In genomic region chr1:148523205-148524144, GRCh38 we compare ENCODE assay signal across 13 cellular contexts. TPM values are rescaled to one million over a fixed set of nuclear protein-coding genes. Genes with fewer than 3 reads are reported as not detected.
DNase-seq lines count a peak whose midpoint lies in the region; ATAC-seq and TF ChIP-seq lines count a peak whose summit lies in the region.
"Not testable (repeated sequence)": the region's sequence is repeated elsewhere in the genome, so short reads cannot be mapped to it uniquely, and the experiment has no call there.
"Had no signal": no experiment of that assay in that cellular context is flagged by ENCODE, and none has a peak within 500 bp of the region (broad histone marks: within the 10 kb centered on the region; RNA-seq: fewer than 3 reads in every experiment).

No MANE protein-coding gene starts in this region.

- H3K27me3 ChIP-seq in HL-60 (ENCODE audit: insufficient read depth, poor library complexity, severe bottlenecking); foreskin keratinocyte; tibial artery: not testable (repeated sequence)

- intact Hi-C loops in tibial artery (cut with DNase I; ENCODE audit: low total_unique reads) = not testable (repeated sequence)

- H3K4me3 ChIP-seq in HL-60 (replicated peaks; ENCODE audit: insufficient read depth, low read length) (peak overlapping the region; percentile 30), tibial artery (peak overlapping the region; percentile 51 to 57)

- TF ChIP-seq CTCF in HL-60 (IDR thresholded peaks at IDR 0.05; ENCODE audit: insufficient read depth, low read length); VCaP (conservative IDR thresholded peaks at IDR 0.05); foreskin keratinocyte (conservative IDR thresholded peaks at IDR 0.05); tibial artery (IDR thresholded peaks at IDR 0.05): not testable (repeated sequence)

- H3K36me3 Mint-ChIP-seq in activated naive CD4-positive, alpha-beta T cell treated with anti-CD3 and anti-CD28 coated beads, Interleukin-2, amount 50 U/mL, for 72 hours; natural killer cell treated with Interleukin-12 subunit alpha and Interleukin-12 subunit beta and Interleukin-15 and Interleukin-18, amount 100 ng/mL, for 72 hours: not testable (repeated sequence)

- H3K27ac Mint-ChIP-seq in activated naive CD4-positive, alpha-beta T cell treated with anti-CD3 and anti-CD28 coated beads, Interleukin-2, amount 50 U/mL, for 72 hours = peak overlapping the region; percentile 99 to 100
- peak overlapping the region; percentile 97 to 99 for H3K27ac Mint-ChIP-seq in natural killer cell treated with Interleukin-12 subunit alpha and Interleukin-12 subunit beta and Interleukin-15 and Interleukin-18, amount 100 ng/mL, for 72 hours

- peak overlapping the region; percentile 81 for H3K27ac ChIP-seq in HL-60 (replicated peaks)
- peak overlapping the region; percentile 74 for H3K27ac ChIP-seq in VCaP
- H3K27ac ChIP-seq in foreskin keratinocyte = not testable (repeated sequence)
- H3K27ac ChIP-seq in tibial artery = peak overlapping the region in 1 of 2 donors; percentile 76

- H3K9me3 ChIP-seq in tibial artery = not testable (repeated sequence)

- H3K9me3 Mint-ChIP-seq in activated naive CD4-positive, alpha-beta T cell treated with anti-CD3 and anti-CD28 coated beads, Interleukin-2, amount 50 U/mL, for 72 hours; natural killer cell treated with Interleukin-12 subunit alpha and Interleukin-12 subunit beta and Interleukin-15 and Interleukin-18, amount 100 ng/mL, for 72 hours: not testable (repeated sequence)

- H3K4me1 Mint-ChIP-seq in natural killer cell treated with Interleukin-12 subunit alpha and Interleukin-12 subunit beta and Interleukin-15 and Interleukin-18, amount 100 ng/mL, for 72 hours (ENCODE audit: low read depth in 2 of 2) = peaks cover 10 to 11% of the 10 kb centered on the region in 2 donors

- H3K27me3 Mint-ChIP-seq in natural killer cell treated with Interleukin-12 subunit alpha and Interleukin-12 subunit beta and Interleukin-15 and Interleukin-18, amount 100 ng/mL, for 72 hours = not testable (repeated sequence)

- H3K36me3 ChIP-seq in tibial artery = not testable (repeated sequence)

- not testable (repeated sequence) for H3K4me1 ChIP-seq in foreskin keratinocyte, tibial artery

- H3K4me3 Mint-ChIP-seq in natural killer cell treated with Interleukin-12 subunit alpha and Interleukin-12 subunit beta and Interleukin-15 and Interleukin-18, amount 100 ng/mL, for 72 hours = peak overlapping the region; percentile 87

- not testable (repeated sequence) for DNase-seq in HL-60 (ENCODE audit: low read depth in 1 of 2, low spot score in 1 of 2); activated naive CD4-positive, alpha-beta T cell treated with anti-CD3 and anti-CD28 coated beads, Interleukin-2, amount 50 U/mL, for 72 hours (ENCODE audit: low spot score in 2 of 2); foreskin keratinocyte; natural killer cell treated with Interleukin-12 subunit alpha and Interleukin-12 subunit beta and Interleukin-15 and Interleukin-18, amount 100 ng/mL, for 72 hours (ENCODE audit: low spot score); tibial artery

- ATAC-seq in GM18517 (IDR thresholded peaks at IDR 0.05; ENCODE audit: unreplicated experiment) = peak; percentile 26
- ATAC-seq in HG02588 (IDR thresholded peaks at IDR 0.05; ENCODE audit: unreplicated experiment) = peak; percentile 8
- peak; percentile 8 to 57 for ATAC-seq in activated naive CD4-positive, alpha-beta T cell treated with anti-CD3 and anti-CD28 coated beads, Interleukin-2, amount 50 U/mL, for 72 hours
- peak; percentile 35 for ATAC-seq in foreskin keratinocyte
- ATAC-seq in natural killer cell treated with Interleukin-12 subunit alpha and Interleukin-12 subunit beta and Interleukin-15 and Interleukin-18, amount 100 ng/mL, for 72 hours = peak; percentile 61 to 77

RNA-seq across cellular contexts. Expression of gene PPIAL4G, which starts 40.4 kb away (rescaled TPM):
- total RNA-seq in activated naive CD4-positive, alpha-beta T cell treated with anti-CD3 and anti-CD28 coated beads, Interleukin-2, amount 50 U/mL, for 72 hours = under 1 TPM; 0.23 to 0.36 TPM
- total RNA-seq in foreskin keratinocyte = not detected in 2 replicates
- not detected in 2 replicates for polyA plus RNA-seq in foreskin keratinocyte
- total RNA-seq in natural killer cell treated with Interleukin-12 subunit alpha and Interleukin-12 subunit beta and Interleukin-15 and Interleukin-18, amount 100 ng/mL, for 72 hours = under 1 TPM; 0.24 to 0.36 TPM
- total RNA-seq: dermis blood vessel endothelial cell, gastrocnemius medialis, kidney epithelial cell, M059J had no signal
- polyA plus RNA-seq: SK-N-SH had no signal

Comparison
In these comparisons a context has a peak if more than half of its experiments do, and no peak if none do; other contexts are left out.
1. ATAC-seq: peak in every context shown above with its lines; median percentile 69 in natural killer cell treated with Interleukin-12 subunit alpha and Interleukin-12 subunit beta and Interleukin-15 and Interleukin-18, amount 100 ng/mL, for 72 hours; 35 in foreskin keratinocyte; 32 in activated naive CD4-positive, alpha-beta T cell treated with anti-CD3 and anti-CD28 coated beads, Interleukin-2, amount 50 U/mL, for 72 hours; 26 in GM18517; 8 in HG02588.